In genomic region chr16:71179569-71179968, GRCh38 we compare ENCODE assay signal across 29 cellular contexts. TPM values are rescaled to one million over a fixed set of nuclear protein-coding genes. Genes with fewer than 3 reads are reported as not detected.
"Had no signal": no experiment of that assay in that cellular context is flagged by ENCODE, and none has a peak within 500 bp of the region (broad histone marks: within the 10 kb centered on the region; RNA-seq: fewer than 3 reads in every experiment).

No MANE protein-coding gene starts in this region.

- H3K4me1 ChIP-seq: pancreas, prostate gland, spleen, stomach, thyroid gland, tibial nerve, upper lobe of left lung, vagina had no signal

- FAIRE-seq: urothelium cell line had no signal

- H3K9me3 ChIP-seq: neutrophil, pancreas, prostate gland, thyroid gland, tibial nerve, vagina had no signal

- H3K36me3 ChIP-seq: neutrophil, pancreas, prostate gland, spleen, stomach, thoracic aorta, thyroid gland, tibial nerve, upper lobe of left lung, vagina had no signal

- DNase-seq: naive thymus-derived CD8-positive, alpha-beta T cell; nephron progenitor cell; nucleus accumbens; pancreas; retina; right cardiac atrium; spleen; stimulated activated CD4-positive, alpha-beta T cell treated with anti-CD3 and anti-CD28 coated beads, Interleukin-12 subunit alpha, Interleukin-12 subunit beta, amount 100 ng/mL, for 4 hours; stimulated activated CD4-positive, alpha-beta T cell treated with anti-CD3 and anti-CD28 coated beads, Interleukin-2, amount 100 ng/mL, for 24 hours; stimulated activated CD4-positive, alpha-beta T cell treated with anti-CD3 and anti-CD28 coated beads, Interleukin-2, amount 100 ng/mL, for 48 hours; stimulated activated CD4-positive, alpha-beta T cell treated with anti-CD3 and anti-CD28 coated beads, Interleukin-4, amount 100 ng/mL, for 24 hours; stimulated activated naive B cell treated with anti-CD40 and anti-IgM and Interleukin-4, amounts not matched to agents 10 μg/mL and 1 μg/mL and 100 μg/mL, for 72 hours; stimulated activated naive CD4-positive, alpha-beta T cell treated with Interleukin-2 at 50 U/mL for 16 hours; stomach; thyroid gland; trophoblast cell; upper lobe of left lung had no signal

- ATAC-seq: naive thymus-derived CD8-positive, alpha-beta T cell; natural killer cell treated with Interleukin-12 subunit alpha and Interleukin-12 subunit beta and Interleukin-15 and Interleukin-18, amount 100 ng/mL, for 72 hours; pancreas; right cardiac atrium; sciatic nerve; stimulated activated effector memory CD8-positive, alpha-beta T cell treated with anti-CD3 and anti-CD28 coated beads, Interleukin-12 subunit alpha, Interleukin-12 subunit beta, amount 100 ng/mL, for 72 hours; stimulated activated naive B cell treated with anti-CD40 and anti-IgM and Interleukin-4, amounts not matched to agents 10 μg/mL and 1 μg/mL and 100 μg/mL, for 72 hours had no signal

- H3K4me3 ChIP-seq: pancreas, prostate gland, skin epidermis, smooth muscle cell, spleen, stomach, thoracic aorta, thyroid gland, tibial nerve, upper lobe of left lung, vagina had no signal

- H3K4me2 ChIP-seq: smooth muscle cell had no signal

- H3K27me3 ChIP-seq: neutrophil, pancreas, thyroid gland, tibial nerve, upper lobe of left lung, vagina had no signal

- H3K27ac ChIP-seq: neutrophil, pancreas, prostate gland, skin epidermis, spleen, stomach, thoracic aorta, thyroid gland, tibial nerve, upper lobe of left lung, vagina had no signal

RNA-seq across cellular contexts. Expression of gene HYDIN, which starts 51.0 kb away (rescaled TPM):
- total RNA-seq: naive thymus-derived CD8-positive, alpha-beta T cell; natural killer cell treated with Interleukin-12 subunit alpha and Interleukin-12 subunit beta and Interleukin-15 and Interleukin-18, amount 100 ng/mL, for 72 hours; osteocyte; vagina had no signal
- polyA plus RNA-seq: naive thymus-derived CD8-positive, alpha-beta T cell had no signal
